Comparison of ENCODE assay signal across 1 cellular context in genomic region chr11:69657911-69658605, GRCh38.
A peak's percentile ranks its signal among the peaks of the same experiment; 100 is the strongest.
TF ChIP-seq lines count a peak whose summit lies in the region.

No MANE protein-coding gene starts in this region.

TF ChIP-seq in HepG2, 621 proteins besides CTCF, POLR2A, EP300 and RAD21 (continued from another document and continues in another):
- TF ChIP-seq ZNF275 (CRISPR knock-in tag; IDR thresholded peaks at IDR 0.05; ENCODE audit: borderline replicate concordance) (0 out of 2 replicates have a peak, but pooled peaks have one; percentile 17), RARA (CRISPR knock-in tag; IDR thresholded peaks at IDR 0.05) (peak; percentile 88), ZNF180 (CRISPR knock-in tag; IDR thresholded peaks at IDR 0.05; ENCODE audit: borderline replicate concordance, low read depth) (no peak), BHLHE40 (IDR thresholded peaks at IDR 0.05; ENCODE audit: low read length) (peak; percentile 45), ZBTB46 (CRISPR knock-in tag; IDR thresholded peaks at IDR 0.05; ENCODE audit: borderline replicate concordance) (no peak), ZBTB44 (CRISPR knock-in tag; IDR thresholded peaks at IDR 0.05) (no peak; the same call in 1 of the 2 replicates), HMGXB4 (CRISPR knock-in tag; IDR thresholded peaks at IDR 0.05; ENCODE audit: borderline replicate concordance in 1 of 2, low read depth in 1 of 2) (peak; percentile 62 to 73; a peak in 2 of 4 replicates), SKI (IDR thresholded peaks at IDR 0.05; ENCODE audit: partially characterized antibody) (peak; percentile 85), ELF4 (CRISPR knock-in tag; IDR thresholded peaks at IDR 0.05; ENCODE audit: borderline replicate concordance) (no peak), ETS1 (CRISPR knock-in tag; IDR thresholded peaks at IDR 0.05) (no peak), ZNF644 (CRISPR knock-in tag; IDR thresholded peaks at IDR 0.05; ENCODE audit: low read depth) (0 out of 2 replicates have a peak, but pooled peaks have one; percentile 46), SMARCE1 (IDR thresholded peaks at IDR 0.05; ENCODE audit: borderline replicate concordance) (no peak), STAT6 (CRISPR knock-in tag; IDR thresholded peaks at IDR 0.05; ENCODE audit: borderline replicate concordance) (no peak), MEIS1 (CRISPR knock-in tag; IDR thresholded peaks at IDR 0.05; ENCODE audit: borderline replicate concordance) (peak; percentile 88), ZNF460 (CRISPR knock-in tag; IDR thresholded peaks at IDR 0.05; ENCODE audit: borderline replicate concordance) (no peak; the same call in 1 of the 2 replicates), TCF7 (IDR thresholded peaks at IDR 0.05; ENCODE audit: low read depth) (peak; percentile 94), ZNF235 (CRISPR knock-in tag; IDR thresholded peaks at IDR 0.05; ENCODE audit: borderline replicate concordance) (no peak), ZNF674 (CRISPR knock-in tag; IDR thresholded peaks at IDR 0.05; ENCODE audit: low read depth) (no peak), ZNF383 (CRISPR knock-in tag; IDR thresholded peaks at IDR 0.05; ENCODE audit: borderline replicate concordance) (no peak), ZNF281 (CRISPR knock-in tag; IDR thresholded peaks at IDR 0.05; ENCODE audit: borderline replicate concordance) (peak; percentile 67; the same call in 1 of the 2 replicates), ZNF574 (CRISPR knock-in tag; IDR thresholded peaks at IDR 0.05) (peak; percentile 83), KAT2B (IDR thresholded peaks at IDR 0.05; ENCODE audit: borderline replicate concordance, low read depth, low read length) (no peak), RFX3 (CRISPR knock-in tag; IDR thresholded peaks at IDR 0.05) (no peak; the same call in 1 of the 2 replicates), SYNCRIP (IDR thresholded peaks at IDR 0.05; ENCODE audit: insufficient read depth, low read depth, low read length) (no peak), BCL6 (CRISPR knock-in tag; IDR thresholded peaks at IDR 0.05) (peak; percentile 95), ATF7 (IDR thresholded peaks at IDR 0.05) (no peak), ATF7 (CRISPR knock-in tag; IDR thresholded peaks at IDR 0.05) (no peak; the same call in 1 of the 2 replicates), ZBTB14 (CRISPR knock-in tag; IDR thresholded peaks at IDR 0.05) (peak; percentile 30; the same call in 1 of the 2 replicates), IKZF4 (CRISPR knock-in tag; IDR thresholded peaks at IDR 0.05; ENCODE audit: borderline replicate concordance, low read depth, not compliant biosample characterization) (no peak), RNF2 (conservative IDR thresholded peaks at IDR 0.05; ENCODE audit: low read depth) (no peak; the same call in 1 of the 2 replicates), ZNF468 (CRISPR knock-in tag; IDR thresholded peaks at IDR 0.05) (0 out of 2 replicates have a peak, but pooled peaks have one; percentile 8), ESRRA (CRISPR knock-in tag; IDR thresholded peaks at IDR 0.05; ENCODE audit: low read depth) (peak; percentile 74), CEBPB (IDR thresholded peaks at IDR 0.05; ENCODE audit: borderline replicate concordance, low read depth, low read length) (peak; percentile 73), FOXK2 (IDR thresholded peaks at IDR 0.05) (no peak), ZNF850 (CRISPR knock-in tag; conservative IDR thresholded peaks at IDR 0.05) (no peak), ZHX1 (CRISPR knock-in tag; IDR thresholded peaks at IDR 0.05; ENCODE audit: low read depth) (peak; percentile 85; the same call in 1 of the 2 replicates)
